9 cellular contexts compared by ENCODE assay signal in the genomic region with DNA sequence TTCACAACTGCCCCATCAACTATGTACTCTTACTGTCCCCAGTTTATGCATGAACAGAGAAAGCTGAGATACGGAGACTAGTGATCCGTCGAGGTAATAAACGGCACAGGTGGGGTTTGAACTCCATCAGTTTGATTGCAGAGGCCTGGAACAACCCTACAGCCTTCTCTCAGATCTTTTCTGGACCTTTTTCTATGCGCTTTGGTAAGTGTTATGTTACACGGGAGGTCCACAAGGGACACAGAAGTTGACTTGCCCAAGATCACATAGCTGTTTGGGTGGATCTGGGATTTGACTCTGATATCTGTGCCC. TPM values are rescaled to one million over a fixed set of nuclear protein-coding genes. Genes with fewer than 3 reads are reported as not detected.
DNase-seq lines count a peak whose midpoint lies in the region; ATAC-seq and TF ChIP-seq lines count a peak whose summit lies in the region.
"Had no signal": no experiment of that assay in that cellular context is flagged by ENCODE, and none has a peak within 500 bp of the region (broad histone marks: within the 10 kb centered on the region; RNA-seq: fewer than 3 reads in every experiment).

No MANE protein-coding gene starts in this region.

- no peak overlapping the region; the same call in 1 of the 2 replicates for H3K27ac ChIP-seq in BLaER1
- H3K27ac ChIP-seq in dorsolateral prefrontal cortex: peak overlapping the region in 58 of 59 donors; percentile 6 to 92 (median 81)

- peaks cover 26% of the 10 kb centered on the region for H3K27me3 Mint-ChIP-seq in nephron progenitor cell (ENCODE audit: low read depth, poor library complexity)

- H3K27ac Mint-ChIP-seq in nephron progenitor cell: peak overlapping the region; percentile 32

- H3K36me3 Mint-ChIP-seq in nephron progenitor cell (ENCODE audit: low read depth): peaks cover 15% of the 10 kb centered on the region

- H3K9me3 ChIP-seq in BLaER1: peaks cover 8% of the 10 kb centered on the region; the same call in 1 of the 2 replicates
- no peaks in the 10 kb centered on the region for H3K9me3 ChIP-seq in Loucy (ENCODE audit: insufficient read depth, low read depth, low read length)

- H3K27me3 ChIP-seq in BLaER1 (no peaks in the 10 kb centered on the region), Loucy (ENCODE audit: insufficient read depth, low read length, poor library complexity, severe bottlenecking) (no peaks in the 10 kb centered on the region), dorsolateral prefrontal cortex (no peaks in the 10 kb centered on the region)

- H3K36me3 ChIP-seq in BLaER1 (peaks cover 28% of the 10 kb centered on the region), Loucy (ENCODE audit: insufficient read depth, low read length) (peaks cover 8% of the 10 kb centered on the region; the same call in 1 of the 2 replicates)

- peaks cover 21% of the 10 kb centered on the region for H3K9me3 Mint-ChIP-seq in nephron progenitor cell

- ATAC-seq in GM19452 (IDR thresholded peaks at IDR 0.05; ENCODE audit: unreplicated experiment) (no peak), HG02623 (IDR thresholded peaks at IDR 0.05; ENCODE audit: unreplicated experiment) (no peak)

- H3K9ac ChIP-seq in BLaER1: peak overlapping the region; percentile 36; the same call in 1 of the 2 replicates
- peak overlapping the region; percentile 69 for H3K9ac ChIP-seq in Loucy (ENCODE audit: low read depth, low read length, poor library complexity, severe bottlenecking)

- no peak; the same call in 1 of the 2 replicates for TF ChIP-seq CTCF in Loucy (conservative IDR thresholded peaks at IDR 0.05; ENCODE audit: low read length)
- peak in 1 of 56 donors; percentile 4 for TF ChIP-seq CTCF in dorsolateral prefrontal cortex (IDR thresholded peaks at IDR 0.05 in 54 of 56, conservative IDR thresholded peaks at IDR 0.05 in 2 of 56; ENCODE audit: low read depth in 1 of 56, partially characterized antibody in 56 of 56)
- no peak for TF ChIP-seq CTCF in nephron progenitor cell (IDR thresholded peaks at IDR 0.05)

- H3K79me2 ChIP-seq in Loucy (ENCODE audit: insufficient read depth, low read length): peaks cover 23% of the 10 kb centered on the region

- peak overlapping the region; percentile 40; the same call in 1 of the 2 replicates for H3K4me3 ChIP-seq in BLaER1
- H3K4me3 ChIP-seq in Loucy (ENCODE audit: low read length, poor library complexity, severe bottlenecking): peak overlapping the region; percentile 73
- peak overlapping the region in 58 of 59 donors; percentile 13 to 98 (median 84) for H3K4me3 ChIP-seq in dorsolateral prefrontal cortex

- H2AFZ ChIP-seq in Loucy (ENCODE audit: low read length): peak overlapping the region; percentile 97

- intact Hi-C loops in dorsolateral prefrontal cortex (cut with DNase I): loop anchor here (1.0 to 10.0 kb wide), 6 partner anchors 92 to 224 kb away; a partner anchor contains a TSS

- no peaks in the 10 kb centered on the region for H3K9me2 ChIP-seq in Loucy (replicated peaks; ENCODE audit: low read depth, low read length)

- H3K4me2 ChIP-seq in BLaER1 (peak overlapping the region; percentile 54), Loucy (ENCODE audit: low read depth, low read length, poor library complexity, severe bottlenecking) (peak overlapping the region; percentile 83)

- H3K4me1 ChIP-seq in BLaER1: peaks cover 17% of the 10 kb centered on the region
- H3K4me1 ChIP-seq in Loucy (ENCODE audit: insufficient read depth, low read length, poor library complexity, severe bottlenecking): peaks cover 18% of the 10 kb centered on the region

- H3F3A ChIP-seq in Loucy (ENCODE audit: low read depth): no peaks in the 10 kb centered on the region

- no peak for DNase-seq in dorsolateral prefrontal cortex
- no peak for DNase-seq in nephron progenitor cell
- no peak for DNase-seq in HUDEP-2 (lab: John Stamatoyannopoulos, UW; ENCODE audit: unreplicated experiment in 76 of 76)
- no peak for DNase-seq in stimulated activated CD4-positive, alpha-beta T cell treated with anti-CD3 and anti-CD28 coated beads, Interleukin-15, amount 100 ng/mL, for 24 hours

- peaks cover 16% of the 10 kb centered on the region for H4K20me1 ChIP-seq in BLaER1
- H4K20me1 ChIP-seq in Loucy (ENCODE audit: insufficient read depth, low read length, poor library complexity, severe bottlenecking): peaks cover 10% of the 10 kb centered on the region

- peaks cover 21% of the 10 kb centered on the region for H3K4me1 Mint-ChIP-seq in nephron progenitor cell

- H3K4me3 Mint-ChIP-seq in nephron progenitor cell: peak overlapping the region; percentile 77

RNA-seq across cellular contexts. Expression of a gene that starts 1.1 kb away (rescaled TPM):
- 10 to 100 TPM; 22.8 to 48.2 (median 32.1) TPM for total RNA-seq in dorsolateral prefrontal cortex

RNA-seq across cellular contexts. Expression of a gene that starts 29.4 kb away (rescaled TPM):
- 100 to 1,000 TPM in 3 of 120 experiments, 10 to 100 TPM in 27, 1 to 10 TPM in 72, under 1 TPM in 18; 0.25 to 282 (median 3.2) TPM for total RNA-seq in dorsolateral prefrontal cortex
- total RNA-seq: T-helper 2 cell treated with Interferon-gamma antibody and Interleukin-4, amounts not matched to agents 100 ng/mL and 5 ng/mL, for 36 hours had no signal

RNA-seq across cellular contexts. Expression of a gene that starts 45.8 kb away (rescaled TPM):
- total RNA-seq in dorsolateral prefrontal cortex: 100 to 1,000 TPM in 2 of 120 experiments, 10 to 100 TPM in 118; 32.9 to 106 (median 65.5) TPM

RNA-seq across cellular contexts. Expression of a gene that starts 56.3 kb away (rescaled TPM):
- 1 to 10 TPM in 88 of 120 experiments, under 1 TPM in 12, not detected in 20; 0.72 to 5.7 (median 1.9) TPM for total RNA-seq in dorsolateral prefrontal cortex
- total RNA-seq: T-helper 2 cell treated with Interferon-gamma antibody and Interleukin-4, amounts not matched to agents 100 ng/mL and 5 ng/mL, for 36 hours had no signal
